8 cellular contexts compared by ENCODE assay signal in the genomic region with DNA sequence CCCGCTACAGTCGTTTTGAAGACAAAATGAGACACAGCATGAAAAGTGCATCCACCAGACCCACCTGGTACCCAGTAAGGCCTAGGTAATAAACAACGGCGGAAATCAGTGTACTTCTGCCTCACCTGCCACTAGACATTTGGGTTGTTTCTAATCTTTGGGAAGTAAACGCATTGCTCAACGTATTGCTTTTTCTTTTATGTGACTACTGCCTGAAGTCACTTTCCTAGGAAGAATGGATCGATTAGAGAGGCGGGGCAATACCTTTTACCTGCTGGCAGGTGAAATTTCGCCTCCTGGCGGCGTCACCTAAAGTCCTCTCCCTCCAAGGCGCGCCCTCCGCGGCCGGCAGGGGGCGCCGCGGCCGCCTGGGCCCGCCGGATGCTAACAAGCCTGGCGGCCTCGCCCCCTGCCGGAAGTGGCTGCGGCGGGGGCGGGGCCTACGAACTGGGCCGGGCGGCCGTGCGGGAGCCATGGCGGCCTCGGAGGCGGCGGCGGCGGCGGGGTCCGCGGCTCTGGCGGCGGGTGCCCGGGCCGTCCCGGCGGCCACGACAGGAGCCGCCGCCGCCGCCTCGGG. TPM values are rescaled to one million over a fixed set of nuclear protein-coding genes. Genes with fewer than 3 reads are reported as not detected.
A peak's percentile ranks its signal among the peaks of the same experiment; 100 is the strongest.
DNase-seq lines count a peak whose midpoint lies in the region; ATAC-seq and TF ChIP-seq lines count a peak whose summit lies in the region.

A gene with protein sequence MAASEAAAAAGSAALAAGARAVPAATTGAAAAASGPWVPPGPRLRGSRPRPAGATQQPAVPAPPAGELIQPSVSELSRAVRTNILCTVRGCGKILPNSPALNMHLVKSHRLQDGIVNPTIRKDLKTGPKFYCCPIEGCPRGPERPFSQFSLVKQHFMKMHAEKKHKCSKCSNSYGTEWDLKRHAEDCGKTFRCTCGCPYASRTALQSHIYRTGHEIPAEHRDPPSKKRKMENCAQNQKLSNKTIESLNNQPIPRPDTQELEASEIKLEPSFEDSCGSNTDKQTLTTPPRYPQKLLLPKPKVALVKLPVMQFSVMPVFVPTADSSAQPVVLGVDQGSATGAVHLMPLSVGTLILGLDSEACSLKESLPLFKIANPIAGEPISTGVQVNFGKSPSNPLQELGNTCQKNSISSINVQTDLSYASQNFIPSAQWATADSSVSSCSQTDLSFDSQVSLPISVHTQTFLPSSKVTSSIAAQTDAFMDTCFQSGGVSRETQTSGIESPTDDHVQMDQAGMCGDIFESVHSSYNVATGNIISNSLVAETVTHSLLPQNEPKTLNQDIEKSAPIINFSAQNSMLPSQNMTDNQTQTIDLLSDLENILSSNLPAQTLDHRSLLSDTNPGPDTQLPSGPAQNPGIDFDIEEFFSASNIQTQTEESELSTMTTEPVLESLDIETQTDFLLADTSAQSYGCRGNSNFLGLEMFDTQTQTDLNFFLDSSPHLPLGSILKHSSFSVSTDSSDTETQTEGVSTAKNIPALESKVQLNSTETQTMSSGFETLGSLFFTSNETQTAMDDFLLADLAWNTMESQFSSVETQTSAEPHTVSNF (plus strand): TSS at position 445 of the 577 bp plus-strand sequence. CDS start 29 bp downstream, at position 474.

- DNase-seq in GM12864 (ENCODE audit: low read depth) (peak; percentile 45), NCI-H1417 treated with DMSO at 0.1 percent for 48 hours (lab: John Stamatoyannopoulos, UW) (peak; percentile 60), amniotic epithelial cell (ENCODE audit: low read depth) (peak; percentile 61), left ventricle myocardium inferior (peak; percentile 87), progenitor cell of endocrine pancreas (ENCODE audit: low spot score, unreplicated experiment) (peak; percentile 94), upper lobe of right lung (peak; percentile 93)

- H3K27ac ChIP-seq in left ventricle myocardium inferior (replicated peaks) = peak within 1 kb of the TSS; percentile 89
- H3K27ac ChIP-seq in upper lobe of right lung = peak within 1 kb of the TSS; percentile 60

- peak within 1 kb of the TSS; percentile 90 for H3K27ac Mint-ChIP-seq in progenitor cell of endocrine pancreas

- H3K4me3 ChIP-seq in GM12864 (ENCODE audit: low read depth, low read length) (peak within 1 kb of the TSS; percentile 83), left ventricle myocardium inferior (peak within 1 kb of the TSS; percentile 77), upper lobe of right lung (peak within 1 kb of the TSS; percentile 73)

- H3K27me3 ChIP-seq in left ventricle myocardium inferior (ENCODE audit: low read depth) (no peaks in the 10 kb centered on the region), upper lobe of right lung (no peaks in the 10 kb centered on the region)

- no peaks in the 10 kb centered on the region for H3K27me3 Mint-ChIP-seq in progenitor cell of endocrine pancreas

- peaks cover 19% of the 10 kb centered on the region for H3K4me1 Mint-ChIP-seq in progenitor cell of endocrine pancreas (ENCODE audit: low read depth)

- ATAC-seq in HG02642 (IDR thresholded peaks at IDR 0.05; ENCODE audit: poor library complexity, unreplicated experiment) (peak; percentile 88), upper lobe of right lung (peak; percentile 100)

- intact Hi-C loops in T-helper 1 cell treated with Interleukin-12 subunit alpha and Interleukin-12 subunit beta and Interleukin-4 antibody, amounts not matched to agents 30 ng/mL and 1 ng/mL, for 36 hours (cut with micrococcal nuclease) = loop anchor here (1.0 kb wide), 5 partner anchors 28 to 703 kb away; partner anchors contain the start of genes CENPN, GAN and GCSH
- intact Hi-C loops in left ventricle myocardium inferior (cut with micrococcal nuclease) (loop anchor here (10.0 kb wide), 1 partner anchor 699 kb away; no protein-coding TSS in a partner anchor), upper lobe of right lung (cut with DNase I) (loop anchor here (10.0 kb wide), 1 partner anchor 699 kb away; no protein-coding TSS in a partner anchor)

- H3K4me1 ChIP-seq in left ventricle myocardium inferior (peaks cover 47% of the 10 kb centered on the region), upper lobe of right lung (peaks cover 19% of the 10 kb centered on the region)

- H3K36me3 ChIP-seq in left ventricle myocardium inferior = no peaks in the 10 kb centered on the region
- H3K36me3 ChIP-seq in upper lobe of right lung = no peaks in the 10 kb centered on the region

- H3K9me3 ChIP-seq in left ventricle myocardium inferior (replicated peaks) (no peaks in the 10 kb centered on the region), upper lobe of right lung (no peaks in the 10 kb centered on the region)

- peaks cover 13% of the 10 kb centered on the region for H3K36me3 Mint-ChIP-seq in progenitor cell of endocrine pancreas (ENCODE audit: insufficient read depth)

- H3K9me3 Mint-ChIP-seq in progenitor cell of endocrine pancreas (ENCODE audit: low read depth) = no peaks in the 10 kb centered on the region

- peak; percentile 92 for TF ChIP-seq CTCF in GM12864 (IDR thresholded peaks at IDR 0.05; ENCODE audit: low read depth, low read length, missing control alignments)
- peak; percentile 95 for TF ChIP-seq CTCF in left ventricle myocardium inferior (IDR thresholded peaks at IDR 0.05; ENCODE audit: borderline replicate concordance)
- peak; percentile 100 for TF ChIP-seq CTCF in progenitor cell of endocrine pancreas (IDR thresholded peaks at IDR 0.05; ENCODE audit: unreplicated experiment)
- TF ChIP-seq CTCF in upper lobe of right lung (IDR thresholded peaks at IDR 0.05) = peak; percentile 93

- H3K4me3 Mint-ChIP-seq in progenitor cell of endocrine pancreas (ENCODE audit: low read depth) = peak within 1 kb of the TSS; percentile 86

RNA-seq across cellular contexts. Expression of the gene that starts here (rescaled TPM):
- 32.3 and 32.5 TPM in 2 replicates for total RNA-seq in T-helper 1 cell treated with Interleukin-12 subunit alpha and Interleukin-12 subunit beta and Interleukin-4 antibody, amounts not matched to agents 30 ng/mL and 1 ng/mL, for 36 hours
- total RNA-seq in left ventricle myocardium inferior = 22.0 TPM
- total RNA-seq in progenitor cell of endocrine pancreas = 47.1 and 50.1 TPM in 2 replicates
- total RNA-seq in upper lobe of right lung = 33.5 TPM

Comparison
In these comparisons a context has a peak if more than half of its experiments do, and no peak if none do; other contexts are left out.
1. Peak in every context shown above with its lines: DNase-seq, ATAC-seq, H3K4me3 ChIP-seq and H3K27ac ChIP-seq.